In the genomic region with DNA sequence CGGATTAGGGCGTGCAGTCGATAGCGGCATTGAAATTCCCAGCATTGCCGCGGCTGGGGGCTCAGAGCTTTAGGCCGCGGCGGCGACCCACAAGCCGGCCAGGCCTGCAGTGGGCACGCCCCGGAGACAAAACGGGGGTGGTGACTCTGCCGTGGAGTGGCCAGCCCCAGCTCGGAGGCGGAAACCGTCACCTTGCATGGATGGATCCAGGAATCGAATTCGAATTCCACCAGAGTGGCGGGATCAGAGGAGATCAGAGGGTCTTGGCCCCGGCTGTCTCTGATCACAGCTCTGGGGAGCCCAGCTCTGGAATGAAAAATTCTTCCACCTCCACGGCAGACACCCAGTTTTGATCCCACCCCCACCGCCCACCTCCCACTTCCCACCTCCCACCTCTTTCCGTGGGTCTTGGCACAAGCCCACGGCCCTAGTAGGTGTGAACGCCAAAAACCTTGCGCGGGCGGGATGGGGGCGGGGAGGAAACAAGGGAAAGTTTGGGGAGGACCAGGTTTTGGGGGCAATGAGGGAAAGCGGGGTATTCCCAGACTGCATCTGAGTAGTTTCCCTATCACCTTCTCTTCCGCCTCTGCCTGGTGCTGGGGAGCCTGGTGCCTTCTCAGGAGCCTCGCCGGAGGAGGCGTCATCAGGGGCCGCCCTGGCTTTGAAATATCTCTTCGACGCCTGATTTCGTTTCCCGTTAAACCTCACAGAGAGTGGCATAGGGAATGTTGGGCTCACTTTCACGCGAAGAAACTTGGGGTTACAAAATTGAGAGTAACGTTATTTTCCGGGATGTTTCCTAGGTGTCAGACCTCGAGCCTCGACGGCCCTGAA, we compare ENCODE assay signal across 9 cellular contexts. TPM values are rescaled to one million over a fixed set of nuclear protein-coding genes. Genes with fewer than 3 reads are reported as not detected.
DNase-seq lines count a peak whose midpoint lies in the region; TF ChIP-seq lines count a peak whose summit lies in the region.
"Had no signal": no experiment of that assay in that cellular context is flagged by ENCODE, and none has a peak within 500 bp of the region (broad histone marks: within the 10 kb centered on the region; RNA-seq: fewer than 3 reads in every experiment).

No MANE protein-coding gene starts in this region.

- peaks cover 0 to 11% of the 10 kb centered on the region in 2 donors for H3K27me3 ChIP-seq in esophagus (ENCODE audit: control insufficient read depth in 1 of 2, insufficient read depth in 2 of 2, low read length in 2 of 2)
- H3K27me3 ChIP-seq in neural cell (ENCODE audit: insufficient read depth, low read depth, low read length), result peaks cover 99% of the 10 kb centered on the region
- H3K27me3 ChIP-seq in dorsolateral prefrontal cortex, result peaks cover 14 to 100% (median 95%) of the 10 kb centered on the region in 45 donors

- DNase-seq in AG08395 (ENCODE audit: low spot score) (peak; percentile 46), LHCN-M2 (ENCODE audit: low read depth) (peak; percentile 30), NCI-H748 treated with DMSO at 0.1 percent for 48 hours (lab: John Stamatoyannopoulos, UW) (no peak), T-helper 9 cell (no peak), dorsolateral prefrontal cortex (no peak)
- DNase-seq in NK-92 treated with Interleukin-12 subunit alpha and Interleukin-12 subunit beta, amount 100 ng/mL, for 24 hours (lab: John Stamatoyannopoulos, UW), result no peak
- DNase-seq: DMS 273 treated with DMSO at 0.1 percent for 48 hours had no signal

- H3K36me3 ChIP-seq in esophagus (ENCODE audit: control insufficient read depth in 2 of 2, insufficient read depth in 2 of 2, low read length in 1 of 2) (no peaks in the 10 kb centered on the region), neural cell (ENCODE audit: insufficient read depth, low read length) (no peaks in the 10 kb centered on the region)

- H3K9me3 ChIP-seq in esophagus (ENCODE audit: control insufficient read depth in 2 of 2, insufficient read depth in 1 of 2, low read depth in 1 of 2, low read length in 1 of 2) (peaks cover 0 to 3% of the 10 kb centered on the region in 2 donors), neural cell (ENCODE audit: low read length) (no peaks in the 10 kb centered on the region)

- TF ChIP-seq CTCF in neural cell (IDR thresholded peaks at IDR 0.05; ENCODE audit: poor library complexity, severe bottlenecking), result no peak
- TF ChIP-seq CTCF in dorsolateral prefrontal cortex (IDR thresholded peaks at IDR 0.05 in 54 of 56, conservative IDR thresholded peaks at IDR 0.05 in 2 of 56; ENCODE audit: low read depth in 1 of 56, partially characterized antibody in 56 of 56), result no peak

- peak overlapping the region; percentile 78 to 87 for H3K4me3 ChIP-seq in esophagus (ENCODE audit: low read depth in 1 of 2, low read length in 2 of 2)
- no peak overlapping the region for H3K4me3 ChIP-seq in neural cell (ENCODE audit: low read length)
- H3K4me3 ChIP-seq in dorsolateral prefrontal cortex, result peak overlapping the region in 23 of 59 donors; percentile 4 to 72 (median 57)

- no peak for TF ChIP-seq RAD21 in neural cell (conservative IDR thresholded peaks at IDR 0.05)

- H3K4me1 ChIP-seq in esophagus (ENCODE audit: control insufficient read depth in 2 of 2, insufficient read depth in 2 of 2, low read length in 1 of 2), result peaks cover 2 to 7% of the 10 kb centered on the region in 2 donors

- H3K9me2 ChIP-seq in neural cell (ENCODE audit: insufficient read depth, low read length), result no peaks in the 10 kb centered on the region

- intact Hi-C loops in dorsolateral prefrontal cortex (cut with DNase I), result loop anchor here in 1 of 2 donors (10.0 kb wide), 1 partner anchor 647 kb away; the partner anchor contains the start of gene IRX5

- H3K9ac ChIP-seq in neural cell (ENCODE audit: low read length), result no peak overlapping the region

- 25 to 30% methylated on average over 48 of the region's 48 CpGs for WGBS in esophagus, 2 donors

- H3K79me2 ChIP-seq in neural cell (replicated peaks; ENCODE audit: insufficient read depth, low read length), result no peaks in the 10 kb centered on the region

- no peaks in the 10 kb centered on the region for H3F3A ChIP-seq in neural cell (ENCODE audit: insufficient read depth, low read length, poor library complexity, severe bottlenecking)

- H3K27ac ChIP-seq in esophagus (ENCODE audit: low read depth in 2 of 2, low read length in 1 of 2) (peak overlapping the region in 1 of 2 donors; percentile 26), neural cell (ENCODE audit: low read length) (no peak overlapping the region), dorsolateral prefrontal cortex (no peak overlapping the region)

- no peak overlapping the region for H3K4me2 ChIP-seq in neural cell (ENCODE audit: low read length)

- H2AFZ ChIP-seq in neural cell (ENCODE audit: low read depth, low read length), result no peak overlapping the region

- no peak for TF ChIP-seq EP300 in neural cell (conservative IDR thresholded peaks at IDR 0.05; ENCODE audit: poor library complexity, severe bottlenecking)

- no peaks in the 10 kb centered on the region for H4K20me1 ChIP-seq in neural cell (ENCODE audit: insufficient read depth)

TF ChIP-seq in neural cell, 6 proteins besides CTCF, POLR2A, EP300 and RAD21:
- TF ChIP-seq EZH2 (IDR thresholded peaks at IDR 0.05; ENCODE audit: borderline replicate concordance, insufficient read depth, low read length, poor library complexity, severe bottlenecking) (no peak), TAF1 (IDR thresholded peaks at IDR 0.05; ENCODE audit: low read depth) (no peak), MXI1 (conservative IDR thresholded peaks at IDR 0.05; ENCODE audit: poor library complexity, severe bottlenecking) (no peak), SMC3 (conservative IDR thresholded peaks at IDR 0.05; ENCODE audit: poor library complexity) (no peak), POLR2AphosphoS5 (IDR thresholded peaks at IDR 0.05) (peak; percentile 70), REST (IDR thresholded peaks at IDR 0.05; ENCODE audit: borderline replicate concordance) (no peak)

RNA-seq across cellular contexts. Expression of gene IRX3, which starts 1.4 kb away (rescaled TPM):
- total RNA-seq in LHCN-M2 (2014; rRNA removed), result 82.7 and 84.1 TPM in 2 replicates
- polyA plus RNA-seq in LHCN-M2 (2012), result 66.9 TPM
- 10 to 100 TPM; 12.3 to 20.2 TPM for polyA plus RNA-seq in esophagus
- polyA plus RNA-seq in neural cell, result not detected in 2 replicates
- 0.49 TPM in 1 of 2 replicates, not detected in the other for polyA minus RNA-seq in neural cell
- total RNA-seq in dorsolateral prefrontal cortex, result 1 to 10 TPM in 3 of 120 experiments, under 1 TPM in 27, not detected in 90; 0.16 to 2.1 (median 0.51) TPM

Comparison
In these comparisons a context has a peak if more than half of its experiments do, and no peak if none do; other contexts are left out.
1. DNase-seq: peak in AG08395 (single experiment) and LHCN-M2 (single experiment); none in NCI-H748 treated with DMSO at 0.1 percent for 48 hours (single experiment), T-helper 9 cell (single experiment), dorsolateral prefrontal cortex (0 of 10) and NK-92 treated with Interleukin-12 subunit alpha and Interleukin-12 subunit beta, amount 100 ng/mL, for 24 hours (single experiment).
2. RNA of gene IRX3, which starts 1.4 kb away (total RNA-seq): 82.7 to 84.1 TPM in LHCN-M2; 0.16 to 2.1 TPM in dorsolateral prefrontal cortex; every median in the first group is over 10 times any median in the second.